Comparison of ENCODE assay signal across 18 cellular contexts in genomic region chr13:109862627-109863026, GRCh38.
DNase-seq lines count a peak whose midpoint lies in the region; ATAC-seq, FAIRE-seq and TF ChIP-seq lines count a peak whose summit lies in the region.
"Had no signal": no experiment of that assay in that cellular context is flagged by ENCODE, and none has a peak within 500 bp of the region (broad histone marks: within the 10 kb centered on the region; RNA-seq: fewer than 3 reads in every experiment).

No MANE protein-coding gene starts in this region.

- H3K9me3 ChIP-seq in lung (ENCODE audit: control insufficient read depth in 2 of 2, insufficient read depth in 1 of 2, low read length in 1 of 2) (no peaks in the 10 kb centered on the region), right lobe of liver (no peaks in the 10 kb centered on the region)
- H3K9me3 ChIP-seq: ascending aorta had no signal

- intact Hi-C loops in right lobe of liver (cut with DNase I) = no loop called here

- no peak for FAIRE-seq in bronchial epithelial cell (lab: Jason Lieb, UNC)
- FAIRE-seq: HepG2 had no signal

- no peak for TF ChIP-seq CTCF in NB4 (IDR thresholded peaks at IDR 0.05; ENCODE audit: low read depth, low read length)
- no peak for TF ChIP-seq CTCF in bronchial epithelial cell (IDR thresholded peaks at IDR 0.05; ENCODE audit: insufficient read depth, low read length, severe bottlenecking)
- TF ChIP-seq CTCF in lung (IDR thresholded peaks at IDR 0.05; ENCODE audit: control extremely low read depth, extremely low read depth) = no peak
- no peak for TF ChIP-seq CTCF in right lobe of liver (IDR thresholded peaks at IDR 0.05)

- H3K4me3 ChIP-seq in NB4 (ENCODE audit: low read depth, low read length) = no peak overlapping the region
- H3K4me3 ChIP-seq in bronchial epithelial cell (ENCODE audit: low read depth, low read length) = no peak overlapping the region
- H3K4me3 ChIP-seq in lung = no peak overlapping the region
- no peak overlapping the region for H3K4me3 ChIP-seq in right lobe of liver
- H3K4me3 ChIP-seq: ascending aorta had no signal

- 32 to 49% methylated on average over 2 of the region's 2 CpGs for WGBS in lung, 2 donors
- WGBS in right lobe of liver (ENCODE audit: insufficient coverage, low coverage, low lambda C conversion rate, missing lambda C conversion rate) = 44% methylated on average over 2 of the region's 2 CpGs

- H3K36me3 ChIP-seq in bronchial epithelial cell (ENCODE audit: control insufficient read depth, insufficient read depth, low read length) (no peaks in the 10 kb centered on the region), lung (ENCODE audit: control insufficient read depth in 2 of 2, insufficient read depth in 2 of 2, low read length in 2 of 2) (no peaks in the 10 kb centered on the region), right lobe of liver (no peaks in the 10 kb centered on the region)
- H3K36me3 ChIP-seq: ascending aorta had no signal

- DNase-seq in EH (ENCODE audit: low read depth) = peak; percentile 27
- peak; percentile 25 for DNase-seq in NB4 (ENCODE audit: low read depth)
- DNase-seq in bronchial epithelial cell (ENCODE audit: low read depth) = peak; percentile 95
- DNase-seq in lung (ENCODE audit: low spot score) = peak; percentile 14
- no peak for DNase-seq in activated gamma-delta T cell treated with Interleukin-2 at 50 U/mL for 16 hours
- DNase-seq in NCI-H1930 (lab: John Stamatoyannopoulos, UW) = no peak
- DNase-seq in right lobe of liver = no peak
- DNase-seq: activated CD4-positive, alpha-beta memory T cell treated with anti-CD3 and anti-CD28 coated beads for 36 hours; effector CD4-positive, alpha-beta T cell; NCI-H526 treated with DMSO at 0.1 percent for 48 hours; retina; RPMI8226; stimulated activated CD4-positive, alpha-beta T cell treated with anti-CD3 and anti-CD28 coated beads, Interleukin-2, amount 100 ng/mL, for 48 hours; T-helper 9 cell had no signal

- H3K27ac ChIP-seq in lung (ENCODE audit: low read depth in 1 of 2, low read length in 1 of 2) = no peak overlapping the region
- H3K27ac ChIP-seq in right lobe of liver = no peak overlapping the region
- H3K27ac ChIP-seq: ascending aorta had no signal

- H3K4me1 ChIP-seq in lung (ENCODE audit: control insufficient read depth in 2 of 2, insufficient read depth in 2 of 2, low read length in 2 of 2) = no peaks in the 10 kb centered on the region
- no peaks in the 10 kb centered on the region for H3K4me1 ChIP-seq in right lobe of liver
- H3K4me1 ChIP-seq: ascending aorta had no signal

- ATAC-seq in lung (ENCODE audit: insufficient read depth, low FRiP score) (peak; percentile 86), GM19023 (IDR thresholded peaks at IDR 0.05; ENCODE audit: unreplicated experiment) (no peak), right lobe of liver (no peak)
- ATAC-seq: HepG2, left lobe of liver had no signal

- no peak for TF ChIP-seq POLR2A in NB4 (IDR thresholded peaks at IDR 0.05; ENCODE audit: extremely low read depth, insufficient read length)
- TF ChIP-seq POLR2A in right lobe of liver (IDR thresholded peaks at IDR 0.05) = no peak

- no peaks in the 10 kb centered on the region for H3K27me3 ChIP-seq in bronchial epithelial cell (ENCODE audit: control insufficient read depth, insufficient read depth, low read length)
- H3K27me3 ChIP-seq in lung (ENCODE audit: control insufficient read depth, insufficient read depth) = no peaks in the 10 kb centered on the region
- no peaks in the 10 kb centered on the region for H3K27me3 ChIP-seq in right lobe of liver
- H3K27me3 ChIP-seq: ascending aorta had no signal

Comparison
In these comparisons a context has a peak if more than half of its experiments do, and no peak if none do; other contexts are left out.
1. DNase-seq: peak in EH (single experiment), NB4 (single experiment), bronchial epithelial cell (single experiment) and lung (single experiment); none in activated gamma-delta T cell treated with Interleukin-2 at 50 U/mL for 16 hours (single experiment), NCI-H1930 (0 of 2) and right lobe of liver (0 of 3).